Comparison of ENCODE assay signal across 19 cellular contexts in genomic region chr14:24178399-24179178, GRCh38. TPM values are rescaled to one million over a fixed set of nuclear protein-coding genes. Genes with fewer than 3 reads are reported as not detected.
A peak's percentile ranks its signal among the peaks of the same experiment; 100 is the strongest.
DNase-seq lines count a peak whose midpoint lies in the region; ATAC-seq, FAIRE-seq and TF ChIP-seq lines count a peak whose summit lies in the region.
"Had no signal": no experiment of that assay in that cellular context is flagged by ENCODE, and none has a peak within 500 bp of the region (broad histone marks: within the 10 kb centered on the region; RNA-seq: fewer than 3 reads in every experiment).

No MANE protein-coding gene starts in this region.

- H3K27me3 ChIP-seq in HepG2 (ENCODE audit: control insufficient read depth in 1 of 2, insufficient read depth in 2 of 2, low read length in 2 of 2) = no peaks in the 10 kb centered on the region
- H3K27me3 ChIP-seq: cardiac muscle cell, neural progenitor cell had no signal

- FAIRE-seq in HepG2 (lab: Jason Lieb, UNC) = no peak
- FAIRE-seq: GM18507 had no signal

- H3K79me2 ChIP-seq in HepG2 (ENCODE audit: insufficient read depth, low read length) = no peaks in the 10 kb centered on the region

- TF ChIP-seq POLR2A in HepG2 (IDR thresholded peaks at IDR 0.05; ENCODE audit: insufficient read depth in 1 of 2, low read depth in 2 of 2, low read length in 2 of 2) = no peak; a peak in 1 of 4 replicates

- no peaks in the 10 kb centered on the region for H3K9me3 ChIP-seq in HepG2 (ENCODE audit: low read length)

- H3K4me3 Mint-ChIP-seq in type B pancreatic cell = no peak overlapping the region
- H3K4me3 Mint-ChIP-seq: neural progenitor cell had no signal

- no peak overlapping the region for H3K4me2 ChIP-seq in HepG2 (ENCODE audit: low read depth, low read length)
- H3K4me2 ChIP-seq: neural progenitor cell had no signal

- no peak overlapping the region for H3K9ac ChIP-seq in HepG2 (ENCODE audit: insufficient read depth, low read depth, low read length)
- H3K9ac ChIP-seq: neural progenitor cell had no signal

- peaks cover 13% of the 10 kb centered on the region for H3K4me1 Mint-ChIP-seq in type B pancreatic cell (ENCODE audit: unreplicated experiment)

- TF ChIP-seq EP300 in HepG2 (IDR thresholded peaks at IDR 0.05; ENCODE audit: low read depth in 2 of 2, low read length in 2 of 2) (no peak), HepG2 (CRISPR knock-in tag; IDR thresholded peaks at IDR 0.05; ENCODE audit: borderline replicate concordance) (no peak)

- peaks cover 54 to 59% of the 10 kb centered on the region in 2 experiments for H3K36me3 ChIP-seq in HepG2 (replicated peaks in 1 of 2; ENCODE audit: control insufficient read depth in 1 of 2, insufficient read depth in 2 of 2, low read length in 2 of 2)
- H3K36me3 ChIP-seq: neural progenitor cell had no signal

- intact Hi-C loops in Right ventricle myocardium superior (cut with DNase I) (no loop called here), Right ventricle myocardium inferior (cut with DNase I) (no loop called here), HepG2 (cut with micrococcal nuclease; ENCODE audit: unreplicated experiment) (no loop called here), posterior vena cava (cut with DNase I) (no loop called here)

- peaks cover 10% of the 10 kb centered on the region for H3K36me3 Mint-ChIP-seq in type B pancreatic cell

- CTCF ChIA-PET in HepG2 (lab: Yijun Ruan, JAX; ENCODE audit: low intra/inter-chr PET ratio, low total read pairs) = no interaction called here

- H4K20me1 ChIP-seq in HepG2 (ENCODE audit: insufficient read depth, low read length) = no peaks in the 10 kb centered on the region

- TF ChIP-seq CTCF in HepG2 (CRISPR knock-in tag; IDR thresholded peaks at IDR 0.05) = no peak
- no peak for TF ChIP-seq CTCF in type B pancreatic cell (conservative IDR thresholded peaks at IDR 0.05)

- H3K27ac Mint-ChIP-seq in type B pancreatic cell = peak overlapping the region; percentile 46

- peak; percentile 24 for DNase-seq in Right ventricle myocardium superior
- DNase-seq in Right ventricle myocardium inferior (ENCODE audit: missing footprints) = no peak
- no peak for DNase-seq in HepG2 (ENCODE audit: low spot score)
- DNase-seq in type B pancreatic cell (ENCODE audit: extremely low spot score, unreplicated experiment) = no peak
- DNase-seq in posterior vena cava (ENCODE audit: low spot score) = no peak
- DNase-seq: activated CD8-positive, alpha-beta memory T cell treated with anti-CD3 and anti-CD28 coated beads, Interleukin-2, amount 50 U/mL, for 4 hours; effector memory CD4-positive, alpha-beta T cell; GF-D8; NCI-H187 treated with DMSO at 0.1 percent for 48 hours; NCI-H526 treated with DMSO at 0.1 percent for 48 hours; PC-3; stimulated activated CD4-positive, alpha-beta T cell treated with anti-CD3 and anti-CD28 coated beads, Interleukin-4, amount 100 ng/mL, for 4 hours; SW 1271 had no signal

- POLR2A ChIA-PET in HepG2 (lab: Yijun Ruan, JAX) = interaction anchor here (0.6 to 8.1 kb wide), 12 partner anchors 8 to 66 kb away, joined by 3 to 65 read pairs (median 5); partner anchors contain the start of genes CHMP4A, DCAF11, EMC9 and IPO4

- TF ChIP-seq RAD21 in HepG2 (CRISPR knock-in tag; IDR thresholded peaks at IDR 0.05) = no peak

- in situ Hi-C loops in HepG2 (cut with HindIII; ENCODE audit: extremely low pct_ligation_motif_present, low pct_unique_long_range_greater_than_20kb) = no loop called here

- no peaks in the 10 kb centered on the region for H3K4me1 ChIP-seq in HepG2 (ENCODE audit: insufficient read depth, low read length)
- H3K4me1 ChIP-seq: neural progenitor cell had no signal

- no peaks in the 10 kb centered on the region for H3K9me3 Mint-ChIP-seq in type B pancreatic cell
- H3K9me3 Mint-ChIP-seq: activated naive CD4-positive, alpha-beta T cell treated with anti-CD3 and anti-CD28 coated beads, Interleukin-2, amount 50 U/mL, for 72 hours; neural progenitor cell had no signal

- no TSS peak for BruUV-seq in HepG2 (replicated peaks; lab: Mats Ljungman, UMichigan)

- H3K4me3 ChIP-seq in HepG2 (replicated peaks in 1 of 3; ENCODE audit: insufficient read depth in 1 of 3, low read depth in 2 of 3, low read length in 3 of 3) = no peak overlapping the region
- H3K4me3 ChIP-seq: cardiac muscle cell, lung, neural progenitor cell had no signal

- no peak overlapping the region for H3K27ac ChIP-seq in HepG2 (ENCODE audit: extremely low read length, insufficient read depth, low read length)
- H3K27ac ChIP-seq: cardiac muscle cell, neural progenitor cell had no signal

- ATAC-seq in Right ventricle myocardium superior (ENCODE audit: poor library complexity) = no peak
- no peak for ATAC-seq in Right ventricle myocardium inferior
- no peak for ATAC-seq in HepG2
- ATAC-seq in GM19455 (IDR thresholded peaks at IDR 0.05; ENCODE audit: unreplicated experiment) = no peak
- ATAC-seq: activated naive CD4-positive, alpha-beta T cell treated with anti-CD3 and anti-CD28 coated beads, Interleukin-2, amount 50 U/mL, for 72 hours had no signal

- H3K27me3 Mint-ChIP-seq in type B pancreatic cell = no peaks in the 10 kb centered on the region

- no peak overlapping the region for H2AFZ ChIP-seq in HepG2 (ENCODE audit: low read length)
- H2AFZ ChIP-seq: neural progenitor cell had no signal

- WGBS in HepG2 (ENCODE audit: low lambda C conversion rate) = 86% methylated on average over 12 of the region's 12 CpGs

RNA-seq across cellular contexts. Expression of gene REC8, which starts 6.7 kb away (rescaled TPM):
- total RNA-seq in Right ventricle myocardium superior = 1.7 TPM
- total RNA-seq in Right ventricle myocardium inferior = 2.4 TPM
- 3.4 TPM in 1 of 2 replicates, not detected in the other for total RNA-seq in HepG2 (2016; rRNA removed; fragmentation: Illumina TruSeq; extraction: Trizol)
- 0.88 and 2.8 TPM in 2 replicates for total RNA-seq in HepG2 (2016; cell fraction: cytosol; rRNA removed; fragmentation: Illumina TruSeq; extraction: Trizol; ENCODE audit: low read depth)
- 4.4 TPM in 1 of 2 replicates, not detected in the other for total RNA-seq in HepG2 (2016; cell fraction: insoluble cytoplasmic fraction; rRNA removed; fragmentation: Illumina TruSeq; extraction: Trizol)
- 0.65 and 1.1 TPM in 2 replicates for total RNA-seq in HepG2 (2016; cell fraction: membrane; rRNA removed; fragmentation: Illumina TruSeq; extraction: Trizol)
- 3.5 and 4.1 TPM in 2 replicates for total RNA-seq in HepG2 (2016; cell fraction: nucleus; rRNA removed; fragmentation: Illumina TruSeq; extraction: Trizol)
- polyA plus RNA-seq in HepG2 (2011; rRNA removed) = 14.7 and 17.3 TPM in 2 replicates
- 1.6 and 1.9 TPM in 2 replicates for polyA plus RNA-seq in HepG2 (2011; cell fraction: cytosol; rRNA removed)
- polyA plus RNA-seq in HepG2 (2011; cell fraction: nucleus; rRNA removed) = 115 and 125 TPM in 2 replicates
- polyA plus RNA-seq in HepG2 (2012) = 11.8 and 22.4 TPM in 2 replicates
- 0.43 and 1.0 TPM in 2 replicates for polyA plus RNA-seq in HepG2 (2016; cell fraction: cytosol; fragmentation: Illumina TruSeq; extraction: Trizol; ENCODE audit: low read depth)
- polyA plus RNA-seq in HepG2 (2016; cell fraction: insoluble cytoplasmic fraction; fragmentation: Illumina TruSeq; extraction: Trizol; ENCODE audit: low read depth) = 0.52 TPM in 1 of 2 replicates, not detected in the other
- 0.33 and 0.55 TPM in 2 replicates for polyA plus RNA-seq in HepG2 (2016; cell fraction: membrane; fragmentation: Illumina TruSeq; extraction: Trizol; ENCODE audit: low read depth)
- 13.8 and 21.1 TPM in 2 replicates for polyA plus RNA-seq in HepG2 (2016; cell fraction: nucleus; fragmentation: Illumina TruSeq; extraction: Trizol; ENCODE audit: insufficient read depth, low read depth)
- 4.1 and 10.9 TPM in 2 replicates for polyA minus RNA-seq in HepG2 (2011; rRNA and poly(A)+ RNA removed; ENCODE audit: low replicate concordance)
- 1.6 TPM in 1 of 2 replicates, not detected in the other for polyA minus RNA-seq in HepG2 (2011; cell fraction: cytosol; rRNA and poly(A)+ RNA removed)
- 30.3 and 38.2 TPM in 2 replicates for polyA minus RNA-seq in HepG2 (2011; cell fraction: nucleus; rRNA and poly(A)+ RNA removed)
- total RNA-seq in type B pancreatic cell (ENCODE audit: low replicate concordance) = 84.2 and 221 TPM in 2 replicates
- total RNA-seq in posterior vena cava = 1 to 10 TPM; 8.0 to 9.4 TPM

RNA-seq across cellular contexts. Expression of gene IPO4, which starts 10.0 kb away (rescaled TPM):
- total RNA-seq in Right ventricle myocardium superior (10.5 TPM), Right ventricle myocardium inferior (10.5 TPM), HepG2 (2016; rRNA removed; fragmentation: Illumina TruSeq; extraction: Trizol) (149 and 179 TPM in 2 replicates), type B pancreatic cell (ENCODE audit: low replicate concordance) (49.0 and 67.1 TPM in 2 replicates), posterior vena cava (10 to 100 TPM; 24.9 to 30.6 TPM)
- 58.9 and 61.8 TPM in 2 replicates for total RNA-seq in HepG2 (2016; cell fraction: cytosol; rRNA removed; fragmentation: Illumina TruSeq; extraction: Trizol; ENCODE audit: low read depth)
- 119 and 190 TPM in 2 replicates for total RNA-seq in HepG2 (2016; cell fraction: insoluble cytoplasmic fraction; rRNA removed; fragmentation: Illumina TruSeq; extraction: Trizol)
- total RNA-seq in HepG2 (2016; cell fraction: membrane; rRNA removed; fragmentation: Illumina TruSeq; extraction: Trizol) = 54.8 and 63.8 TPM in 2 replicates
- 147 and 162 TPM in 2 replicates for total RNA-seq in HepG2 (2016; cell fraction: nucleus; rRNA removed; fragmentation: Illumina TruSeq; extraction: Trizol)
- polyA plus RNA-seq in HepG2 (2011; rRNA removed) = 37.4 and 39.0 TPM in 2 replicates
- 22.1 and 40.0 TPM in 2 replicates for polyA plus RNA-seq in HepG2 (2011; cell fraction: cytosol; rRNA removed)
- polyA plus RNA-seq in HepG2 (2011; cell fraction: nucleus; rRNA removed) = 186 and 239 TPM in 2 replicates
- polyA plus RNA-seq in HepG2 (2012) = 42.9 and 46.8 TPM in 2 replicates
- 17.6 and 17.8 TPM in 2 replicates for polyA plus RNA-seq in HepG2 (2016; cell fraction: cytosol; fragmentation: Illumina TruSeq; extraction: Trizol; ENCODE audit: low read depth)
- 88.5 and 118 TPM in 2 replicates for polyA plus RNA-seq in HepG2 (2016; cell fraction: insoluble cytoplasmic fraction; fragmentation: Illumina TruSeq; extraction: Trizol; ENCODE audit: low read depth)
- polyA plus RNA-seq in HepG2 (2016; cell fraction: membrane; fragmentation: Illumina TruSeq; extraction: Trizol; ENCODE audit: low read depth) = 32.2 and 38.2 TPM in 2 replicates
- polyA plus RNA-seq in HepG2 (2016; cell fraction: nucleus; fragmentation: Illumina TruSeq; extraction: Trizol; ENCODE audit: insufficient read depth, low read depth) = 185 and 227 TPM in 2 replicates
- 52.8 and 135 TPM in 2 replicates for polyA minus RNA-seq in HepG2 (2011; rRNA and poly(A)+ RNA removed; ENCODE audit: low replicate concordance)
- polyA minus RNA-seq in HepG2 (2011; cell fraction: cytosol; rRNA and poly(A)+ RNA removed) = 34.0 and 43.7 TPM in 2 replicates
- 176 and 190 TPM in 2 replicates for polyA minus RNA-seq in HepG2 (2011; cell fraction: nucleus; rRNA and poly(A)+ RNA removed)

RNA-seq across cellular contexts. Expression of gene TM9SF1, which starts 16.7 kb away (rescaled TPM):
- total RNA-seq in Right ventricle myocardium superior (19.2 TPM), Right ventricle myocardium inferior (23.2 TPM), HepG2 (2016; rRNA removed; fragmentation: Illumina TruSeq; extraction: Trizol) (56.4 and 110 TPM in 2 replicates), type B pancreatic cell (ENCODE audit: low replicate concordance) (50.5 and 60.7 TPM in 2 replicates), posterior vena cava (10 to 100 TPM; 30.1 to 35.2 TPM)
- total RNA-seq in HepG2 (2016; cell fraction: cytosol; rRNA removed; fragmentation: Illumina TruSeq; extraction: Trizol; ENCODE audit: low read depth) = 19.9 and 23.1 TPM in 2 replicates
- 52.8 and 116 TPM in 2 replicates for total RNA-seq in HepG2 (2016; cell fraction: insoluble cytoplasmic fraction; rRNA removed; fragmentation: Illumina TruSeq; extraction: Trizol)
- 50.6 and 55.0 TPM in 2 replicates for total RNA-seq in HepG2 (2016; cell fraction: membrane; rRNA removed; fragmentation: Illumina TruSeq; extraction: Trizol)
- 105 and 124 TPM in 2 replicates for total RNA-seq in HepG2 (2016; cell fraction: nucleus; rRNA removed; fragmentation: Illumina TruSeq; extraction: Trizol)
- polyA plus RNA-seq in HepG2 (2011; rRNA removed) = 83.2 and 85.1 TPM in 2 replicates
- 99.8 and 110 TPM in 2 replicates for polyA plus RNA-seq in HepG2 (2011; cell fraction: cytosol; rRNA removed)
- 60.5 and 61.2 TPM in 2 replicates for polyA plus RNA-seq in HepG2 (2011; cell fraction: nucleus; rRNA removed)
- 37.9 and 82.6 TPM in 2 replicates for polyA plus RNA-seq in HepG2 (2012)
- polyA plus RNA-seq in HepG2 (2016; cell fraction: cytosol; fragmentation: Illumina TruSeq; extraction: Trizol; ENCODE audit: low read depth) = 25.1 and 31.5 TPM in 2 replicates
- polyA plus RNA-seq in HepG2 (2016; cell fraction: insoluble cytoplasmic fraction; fragmentation: Illumina TruSeq; extraction: Trizol; ENCODE audit: low read depth) = 44.2 and 50.2 TPM in 2 replicates
- 32.9 and 38.1 TPM in 2 replicates for polyA plus RNA-seq in HepG2 (2016; cell fraction: membrane; fragmentation: Illumina TruSeq; extraction: Trizol; ENCODE audit: low read depth)
- polyA plus RNA-seq in HepG2 (2016; cell fraction: nucleus; fragmentation: Illumina TruSeq; extraction: Trizol; ENCODE audit: insufficient read depth, low read depth) = 112 and 131 TPM in 2 replicates
- polyA minus RNA-seq in HepG2 (2011; rRNA and poly(A)+ RNA removed; ENCODE audit: low replicate concordance) = 117 and 251 TPM in 2 replicates
- 36.8 and 39.3 TPM in 2 replicates for polyA minus RNA-seq in HepG2 (2011; cell fraction: cytosol; rRNA and poly(A)+ RNA removed)
- 51.2 and 53.7 TPM in 2 replicates for polyA minus RNA-seq in HepG2 (2011; cell fraction: nucleus; rRNA and poly(A)+ RNA removed)

RNA-seq across cellular contexts. Expression of gene IRF9, which starts 17.5 kb away (rescaled TPM):
- 24.0 TPM for total RNA-seq in Right ventricle myocardium superior
- total RNA-seq in Right ventricle myocardium inferior = 30.5 TPM
- 13.8 and 14.9 TPM in 2 replicates for total RNA-seq in HepG2 (2016; rRNA removed; fragmentation: Illumina TruSeq; extraction: Trizol)
- total RNA-seq in HepG2 (2016; cell fraction: cytosol; rRNA removed; fragmentation: Illumina TruSeq; extraction: Trizol; ENCODE audit: low read depth) = 13.0 and 16.4 TPM in 2 replicates
- 11.5 and 20.0 TPM in 2 replicates for total RNA-seq in HepG2 (2016; cell fraction: insoluble cytoplasmic fraction; rRNA removed; fragmentation: Illumina TruSeq; extraction: Trizol)
- 9.6 and 12.0 TPM in 2 replicates for total RNA-seq in HepG2 (2016; cell fraction: membrane; rRNA removed; fragmentation: Illumina TruSeq; extraction: Trizol)
- 24.8 and 26.7 TPM in 2 replicates for total RNA-seq in HepG2 (2016; cell fraction: nucleus; rRNA removed; fragmentation: Illumina TruSeq; extraction: Trizol)
- 49.7 and 60.9 TPM in 2 replicates for polyA plus RNA-seq in HepG2 (2011; rRNA removed)
- polyA plus RNA-seq in HepG2 (2011; cell fraction: cytosol; rRNA removed) = 22.0 and 25.7 TPM in 2 replicates
- 220 and 221 TPM in 2 replicates for polyA plus RNA-seq in HepG2 (2011; cell fraction: nucleus; rRNA removed)
- polyA plus RNA-seq in HepG2 (2012) = 25.5 and 30.7 TPM in 2 replicates
- polyA plus RNA-seq in HepG2 (2016; cell fraction: cytosol; fragmentation: Illumina TruSeq; extraction: Trizol; ENCODE audit: low read depth) = 3.8 and 5.2 TPM in 2 replicates
- polyA plus RNA-seq in HepG2 (2016; cell fraction: insoluble cytoplasmic fraction; fragmentation: Illumina TruSeq; extraction: Trizol; ENCODE audit: low read depth) = 8.6 and 12.0 TPM in 2 replicates
- polyA plus RNA-seq in HepG2 (2016; cell fraction: membrane; fragmentation: Illumina TruSeq; extraction: Trizol; ENCODE audit: low read depth) = 5.8 and 6.6 TPM in 2 replicates
- polyA plus RNA-seq in HepG2 (2016; cell fraction: nucleus; fragmentation: Illumina TruSeq; extraction: Trizol; ENCODE audit: insufficient read depth, low read depth) = 78.7 and 84.9 TPM in 2 replicates
- polyA minus RNA-seq in HepG2 (2011; rRNA and poly(A)+ RNA removed; ENCODE audit: low replicate concordance) = 41.1 and 128 TPM in 2 replicates
- polyA minus RNA-seq in HepG2 (2011; cell fraction: cytosol; rRNA and poly(A)+ RNA removed) = 24.4 and 32.8 TPM in 2 replicates
- 84.8 and 144 TPM in 2 replicates for polyA minus RNA-seq in HepG2 (2011; cell fraction: nucleus; rRNA and poly(A)+ RNA removed)
- 60.0 and 63.4 TPM in 2 replicates for total RNA-seq in type B pancreatic cell (ENCODE audit: low replicate concordance)
- total RNA-seq in posterior vena cava = 10 to 100 TPM; 53.7 to 92.4 TPM

RNA-seq across cellular contexts. Expression of gene TSSK4, which starts 26.9 kb away (rescaled TPM):
- total RNA-seq in Right ventricle myocardium superior (not detected), Right ventricle myocardium inferior (0.43 TPM), HepG2 (2016; rRNA removed; fragmentation: Illumina TruSeq; extraction: Trizol) (0.44 TPM in 1 of 2 replicates, not detected in the other), type B pancreatic cell (ENCODE audit: low replicate concordance) (0.48 and 0.53 TPM in 2 replicates), posterior vena cava (not detected)
- total RNA-seq in HepG2 (2016; cell fraction: cytosol; rRNA removed; fragmentation: Illumina TruSeq; extraction: Trizol; ENCODE audit: low read depth) = not detected in 2 replicates
- total RNA-seq in HepG2 (2016; cell fraction: insoluble cytoplasmic fraction; rRNA removed; fragmentation: Illumina TruSeq; extraction: Trizol) = 0.19 TPM in 1 of 2 replicates, not detected in the other
- total RNA-seq in HepG2 (2016; cell fraction: membrane; rRNA removed; fragmentation: Illumina TruSeq; extraction: Trizol) = not detected in 2 replicates
- total RNA-seq in HepG2 (2016; cell fraction: nucleus; rRNA removed; fragmentation: Illumina TruSeq; extraction: Trizol) = 0.78 TPM in 1 of 2 replicates, not detected in the other
- polyA plus RNA-seq in HepG2 (2011; rRNA removed) = 0.08 and 0.14 TPM in 2 replicates
- polyA plus RNA-seq in HepG2 (2011; cell fraction: cytosol; rRNA removed) = 0.04 and 0.10 TPM in 2 replicates
- polyA plus RNA-seq in HepG2 (2011; cell fraction: nucleus; rRNA removed) = 1.0 and 1.1 TPM in 2 replicates
- polyA plus RNA-seq in HepG2 (2012) = 3.3 and 4.1 TPM in 2 replicates
- polyA plus RNA-seq in HepG2 (2016; cell fraction: cytosol; fragmentation: Illumina TruSeq; extraction: Trizol; ENCODE audit: low read depth) = 0.21 TPM in 1 of 2 replicates, not detected in the other
- not detected in 2 replicates for polyA plus RNA-seq in HepG2 (2016; cell fraction: insoluble cytoplasmic fraction; fragmentation: Illumina TruSeq; extraction: Trizol; ENCODE audit: low read depth)
- 0.26 TPM in 1 of 2 replicates, not detected in the other for polyA plus RNA-seq in HepG2 (2016; cell fraction: membrane; fragmentation: Illumina TruSeq; extraction: Trizol; ENCODE audit: low read depth)
- not detected in 2 replicates for polyA plus RNA-seq in HepG2 (2016; cell fraction: nucleus; fragmentation: Illumina TruSeq; extraction: Trizol; ENCODE audit: insufficient read depth, low read depth)
- 1.7 and 2.4 TPM in 2 replicates for polyA minus RNA-seq in HepG2 (2011; rRNA and poly(A)+ RNA removed; ENCODE audit: low replicate concordance)
- not detected in 2 replicates for polyA minus RNA-seq in HepG2 (2011; cell fraction: cytosol; rRNA and poly(A)+ RNA removed)
- polyA minus RNA-seq in HepG2 (2011; cell fraction: nucleus; rRNA and poly(A)+ RNA removed) = 3.2 and 5.0 TPM in 2 replicates
- total RNA-seq: cardiac muscle cell had no signal
